19 cellular contexts compared by ENCODE assay signal in genomic region chr15:70017796-70018195, GRCh38.
"Had no signal": no experiment of that assay in that cellular context is flagged by ENCODE, and none has a peak within 500 bp of the region (broad histone marks: within the 10 kb centered on the region; RNA-seq: fewer than 3 reads in every experiment).

No MANE protein-coding gene starts in this region.

- H3K36me3 ChIP-seq: heart left ventricle, transverse colon had no signal

- ATAC-seq: activated T-helper 17 cell treated with anti-CD3 and anti-CD28 coated beads, Interleukin-2, amount 50 U/mL, for 72 hours; esophagus mucosa; heart left ventricle; left ventricle myocardium superior; stimulated activated effector memory CD8-positive, alpha-beta T cell treated with anti-CD3 and anti-CD28 coated beads, Interleukin-12 subunit alpha, Interleukin-12 subunit beta, amount 100 ng/mL, for 72 hours; WTC11 had no signal

- H3K27ac ChIP-seq: heart left ventricle, parathyroid adenoma, skin epidermis, transverse colon had no signal

- H3K9me3 Mint-ChIP-seq: activated naive CD4-positive, alpha-beta T cell treated with anti-CD3 and anti-CD28 coated beads, Interleukin-2, amount 50 U/mL, for 24 hours; activated T-helper 17 cell treated with anti-CD3 and anti-CD28 coated beads, Interleukin-2, amount 50 U/mL, for 72 hours; stimulated activated effector memory CD8-positive, alpha-beta T cell treated with anti-CD3 and anti-CD28 coated beads, Interleukin-12 subunit alpha, Interleukin-12 subunit beta, amount 100 ng/mL, for 72 hours had no signal

- H3K27me3 ChIP-seq: transverse colon had no signal

- H3K79me2 ChIP-seq: parathyroid adenoma had no signal

- DNase-seq: activated CD4-positive, alpha-beta T cell treated with anti-CD3 and anti-CD28 coated beads, Interleukin-2, amount 10 ng/mL, durations not matched to agents 7 days and 5 days; activated CD8-positive, alpha-beta memory T cell treated with anti-CD3 and anti-CD28 coated beads for 24 hours; amniotic stem cell; cerebellar nuclear complex; dermis blood vessel endothelial cell; heart left ventricle; left ventricle myocardium superior; mesendoderm; substantia nigra; transverse colon had no signal

- H3K4me3 Mint-ChIP-seq: activated CD4-positive, alpha-beta T cell treated with anti-CD3 and anti-CD28 coated beads, Interleukin-2, amount 10 ng/mL, durations not matched to agents 7 days and 5 days; activated naive CD4-positive, alpha-beta T cell treated with anti-CD3 and anti-CD28 coated beads, Interleukin-2, amount 50 U/mL, for 24 hours; activated T-helper 17 cell treated with anti-CD3 and anti-CD28 coated beads, Interleukin-2, amount 50 U/mL, for 72 hours; brain; stimulated activated effector memory CD8-positive, alpha-beta T cell treated with anti-CD3 and anti-CD28 coated beads, Interleukin-12 subunit alpha, Interleukin-12 subunit beta, amount 100 ng/mL, for 72 hours; T-helper 1 cell treated with Interleukin-12 subunit alpha and Interleukin-12 subunit beta and Interleukin-4 antibody, amounts not matched to agents 30 μg/mL and 1 μg/mL, for 36 hours; WTC11 had no signal

- H2AFZ ChIP-seq: parathyroid adenoma had no signal

- H3K27ac Mint-ChIP-seq: activated CD4-positive, alpha-beta T cell treated with anti-CD3 and anti-CD28 coated beads, Interleukin-2, amount 10 ng/mL, durations not matched to agents 7 days and 5 days; activated T-helper 17 cell treated with anti-CD3 and anti-CD28 coated beads, Interleukin-2, amount 50 U/mL, for 72 hours; brain; stimulated activated effector memory CD8-positive, alpha-beta T cell treated with anti-CD3 and anti-CD28 coated beads, Interleukin-12 subunit alpha, Interleukin-12 subunit beta, amount 100 ng/mL, for 72 hours; T-helper 1 cell treated with Interleukin-12 subunit alpha and Interleukin-12 subunit beta and Interleukin-4 antibody, amounts not matched to agents 30 μg/mL and 1 μg/mL, for 36 hours; WTC11 had no signal

- H3K4me1 ChIP-seq: parathyroid adenoma had no signal

- H3K4me3 ChIP-seq: heart left ventricle, skin epidermis, transverse colon had no signal

- H3K9me3 ChIP-seq: transverse colon had no signal

- H3K36me3 Mint-ChIP-seq: stimulated activated effector memory CD8-positive, alpha-beta T cell treated with anti-CD3 and anti-CD28 coated beads, Interleukin-12 subunit alpha, Interleukin-12 subunit beta, amount 100 ng/mL, for 72 hours had no signal
